ENCODE assay signal across 23 cellular contexts in the genomic region with DNA sequence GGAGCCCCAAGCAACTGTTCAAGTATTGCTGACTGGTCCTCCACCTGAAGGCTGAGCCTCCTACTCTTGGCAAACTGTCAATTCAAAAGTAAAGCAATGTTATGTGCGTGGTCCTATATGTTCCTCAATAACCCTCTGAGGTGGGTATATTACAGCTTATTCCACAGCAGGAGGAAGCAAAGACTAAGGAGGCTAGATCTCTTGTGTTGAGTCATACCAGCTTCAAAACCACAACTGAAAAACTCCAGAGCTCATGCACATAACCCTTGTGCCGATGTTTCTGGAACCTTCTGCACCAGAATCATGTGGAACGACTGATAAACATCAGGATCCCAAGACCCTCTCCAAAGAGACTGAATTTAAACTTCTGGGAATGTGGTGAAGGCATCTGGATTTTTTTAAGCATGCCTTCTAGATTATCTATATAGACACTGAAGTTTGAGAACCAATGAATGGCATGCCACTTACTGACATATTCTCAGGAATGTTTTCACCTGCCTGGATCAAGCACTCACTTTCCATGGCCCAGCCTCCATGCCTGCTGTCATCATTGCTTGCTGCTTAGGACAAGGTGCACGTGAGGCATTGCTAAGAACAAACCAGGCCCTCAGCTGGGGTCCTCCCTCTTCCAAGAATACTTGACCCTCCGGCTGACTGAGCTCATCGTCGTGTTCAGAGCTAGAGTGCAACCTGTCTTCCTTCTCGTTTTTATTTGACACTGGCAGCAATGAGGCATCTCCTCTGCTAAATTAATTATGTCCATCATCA.
DNase-seq lines count a peak whose midpoint lies in the region; ATAC-seq and TF ChIP-seq lines count a peak whose summit lies in the region.
"Had no signal": no experiment of that assay in that cellular context is flagged by ENCODE, and none has a peak within 500 bp of the region (broad histone marks: within the 10 kb centered on the region; RNA-seq: fewer than 3 reads in every experiment).

No MANE protein-coding gene starts in this region.

- H3K4me3 ChIP-seq in DND-41 (ENCODE audit: low read depth in 1 of 2, low read length in 2 of 2) (no peak overlapping the region), epithelial cell of esophagus (ENCODE audit: low read length) (no peak overlapping the region)
- H3K4me3 ChIP-seq: GM23338, prostate gland, tibial artery had no signal

- no peaks in the 10 kb centered on the region for H3K4me1 ChIP-seq in DND-41 (ENCODE audit: insufficient read depth, low read length)
- H3K4me1 ChIP-seq: prostate gland, tibial artery had no signal

- no peaks in the 10 kb centered on the region for H4K20me1 ChIP-seq in DND-41 (ENCODE audit: insufficient read depth, low read length)

- H3K79me2 ChIP-seq in DND-41 (ENCODE audit: insufficient read depth, low read length): no peaks in the 10 kb centered on the region

- no peak for DNase-seq in DND-41
- DNase-seq in Kasumi-1 (lab: John Stamatoyannopoulos, UW): peak; percentile 83 to 88
- DNase-seq in SKM-1 (lab: John Stamatoyannopoulos, UW; ENCODE audit: unreplicated experiment): peak; percentile 17
- peak; percentile 24 for DNase-seq in epithelial cell of esophagus (ENCODE audit: low read depth)
- no peak for DNase-seq in NCI-H524 (lab: John Stamatoyannopoulos, UW)
- no peak for DNase-seq in caudate nucleus (lab: John Stamatoyannopoulos, UW)
- no peak for DNase-seq in effector CD4-positive, alpha-beta T cell
- no peak for DNase-seq in GM19240 (ENCODE audit: insufficient read length, low spot score)
- DNase-seq: activated CD4-positive, alpha-beta T cell treated with anti-CD3 and anti-CD28 coated beads, Interleukin-2, amount 50 U/mL, for 4 hours; activated naive CD4-positive, alpha-beta T cell treated with anti-CD3 and anti-CD28 coated beads, Interleukin-2, amount 10 ng/mL, durations not matched to agents 7 days and 5 days; activated T-cell treated with anti-CD3 and anti-CD28 coated beads, Interleukin-2, amount 50 U/mL, for 4 hours; CD4-positive, alpha-beta T cell; GDM1; head of caudate nucleus; NCI-H1092; NCI-H2029; NK-92 treated with Interleukin-12 subunit alpha and Interleukin-12 subunit beta, amount 100 ng/mL, for 24 hours; stimulated activated naive B cell treated with anti-CD40 and anti-IgM and Interleukin-4, amounts not matched to agents 10 μg/mL and 1 μg/mL and 100 μg/mL, for 72 hours; tibial artery; WERI-Rb-1 had no signal

- H3K27ac ChIP-seq in DND-41 (ENCODE audit: low read length) (no peak overlapping the region), caudate nucleus (ENCODE audit: low read depth, low read length) (no peak overlapping the region)
- H3K27ac ChIP-seq: prostate gland, RWPE1, tibial artery, WERI-Rb-1 had no signal

- no peaks in the 10 kb centered on the region for H3K9me3 ChIP-seq in DND-41 (ENCODE audit: insufficient read depth, low read length, severe bottlenecking)
- H3K9me3 ChIP-seq: prostate gland had no signal

- no peaks in the 10 kb centered on the region for H3K27me3 ChIP-seq in DND-41 (ENCODE audit: insufficient read depth, low read length, poor library complexity)
- H3K27me3 ChIP-seq: tibial artery had no signal

- H3K4me2 ChIP-seq in DND-41 (ENCODE audit: insufficient read depth, low read length): no peak overlapping the region
- H3K4me2 ChIP-seq: GM23338 had no signal

- H3K9ac ChIP-seq in DND-41 (ENCODE audit: low read depth, low read length): no peak overlapping the region

- no peaks in the 10 kb centered on the region for H3K36me3 ChIP-seq in DND-41 (ENCODE audit: insufficient read depth, low read length)
- H3K36me3 ChIP-seq: prostate gland, tibial artery, WERI-Rb-1 had no signal

- peak; percentile 59; the same call in 2 of the 3 replicates for ATAC-seq in DND-41 (ENCODE audit: insufficient read depth, low read depth)
- ATAC-seq: GM23338; stimulated activated naive B cell treated with anti-CD40 and anti-IgM and Interleukin-4, amounts not matched to agents 10 μg/mL and 1 μg/mL and 100 μg/mL, for 72 hours had no signal

- no peak overlapping the region for H2AFZ ChIP-seq in DND-41 (ENCODE audit: low read depth, low read length)
- H2AFZ ChIP-seq: GM23338 had no signal

- no peak for TF ChIP-seq CTCF in DND-41 (IDR thresholded peaks at IDR 0.05; ENCODE audit: borderline replicate concordance, extremely low read depth, low read length, poor library complexity, severe bottlenecking)
- TF ChIP-seq CTCF in epithelial cell of esophagus (IDR thresholded peaks at IDR 0.05; ENCODE audit: insufficient read depth, low read depth, low read length, missing control alignments): no peak

Comparison
In these comparisons a context has a peak if more than half of its experiments do, and no peak if none do; other contexts are left out.
1. DNase-seq: peak in Kasumi-1 (2 of 2), SKM-1 (single experiment) and epithelial cell of esophagus (single experiment); none in DND-41 (single experiment), NCI-H524 (0 of 2), caudate nucleus (0 of 61), effector CD4-positive, alpha-beta T cell (single experiment) and GM19240 (single experiment).